ENCODE assay signal across 18 cellular contexts in genomic region chr2:64938607-64939285, GRCh38. TPM values are rescaled to one million over a fixed set of nuclear protein-coding genes. Genes with fewer than 3 reads are reported as not detected.
A peak's percentile ranks its signal among the peaks of the same experiment; 100 is the strongest.
DNase-seq lines count a peak whose midpoint lies in the region; ATAC-seq and TF ChIP-seq lines count a peak whose summit lies in the region.
"Had no signal": no experiment of that assay in that cellular context is flagged by ENCODE, and none has a peak within 500 bp of the region (broad histone marks: within the 10 kb centered on the region; RNA-seq: fewer than 3 reads in every experiment).

No MANE protein-coding gene starts in this region.

- DNase-seq in DMS79 treated with DMSO at 0.1 percent for 48 hours (lab: John Stamatoyannopoulos, UW) (peak; percentile 33), RPMI8226 (peak; percentile 32), osteoblast (ENCODE audit: insufficient read length, low spot score, missing footprints) (peak; percentile 32), medulla oblongata (ENCODE audit: extremely low spot score) (no peak), right cardiac atrium (no peak), PC-3 (no peak), cerebellar nuclear complex (lab: John Stamatoyannopoulos, UW) (no peak)
- DNase-seq: activated CD4-positive, alpha-beta T cell treated with anti-CD3 and anti-CD28 coated beads for 36 hours; activated effector memory CD4-positive, alpha-beta T cell treated with anti-CD3 and anti-CD28 coated beads, Interleukin-2, amount 50 U/mL, for 16 hours; amniotic stem cell; COR-L47; effector CD4-positive, alpha-beta T cell; esophagus squamous epithelium; GM23248; MG63; ovary had no signal

- no peak overlapping the region for H2AFZ ChIP-seq in osteoblast (ENCODE audit: low read length)
- H2AFZ ChIP-seq in PC-3 (ENCODE audit: low read length) = no peak overlapping the region
- H2AFZ ChIP-seq: GM23248 had no signal

- ATAC-seq in right cardiac atrium = no peak
- no peak for ATAC-seq in PC-3
- ATAC-seq: activated CD4-positive, alpha-beta T cell treated with anti-CD3 and anti-CD28 coated beads for 36 hours had no signal

- H3K27ac ChIP-seq in osteoblast (ENCODE audit: low read depth, low read length) (no peak overlapping the region), right cardiac atrium (ENCODE audit: low read length) (no peak overlapping the region), PC-3 (ENCODE audit: low read length) (no peak overlapping the region)
- H3K27ac ChIP-seq: GM23248, left ventricle myocardium inferior, ovary had no signal

- H3K36me3 ChIP-seq in osteoblast (ENCODE audit: insufficient read depth, low read length) (no peaks in the 10 kb centered on the region), PC-3 (ENCODE audit: low read depth, low read length) (no peaks in the 10 kb centered on the region)
- H3K36me3 ChIP-seq: esophagus squamous epithelium, left ventricle myocardium inferior, MG63, ovary had no signal

- TF ChIP-seq POLR2A in GM18951 (IDR thresholded peaks at IDR 0.05; ENCODE audit: extremely low read depth, insufficient read depth, insufficient read length) = peak; percentile 4

- no peaks in the 10 kb centered on the region for H3F3A ChIP-seq in PC-3 (ENCODE audit: low read length, unreplicated experiment)

- TF ChIP-seq CTCF in osteoblast (IDR thresholded peaks at IDR 0.05; ENCODE audit: extremely low read depth, low read depth, low read length) (no peak), PC-3 (conservative IDR thresholded peaks at IDR 0.05; ENCODE audit: low read depth, low read length) (no peak)

- H3K9me2 ChIP-seq in PC-3 (replicated peaks; ENCODE audit: low read length) = no peaks in the 10 kb centered on the region

- H3K4me1 ChIP-seq in osteoblast (ENCODE audit: insufficient read depth, low read length) (peaks cover 3% of the 10 kb centered on the region), right cardiac atrium (ENCODE audit: control insufficient read depth, insufficient read depth, low read length) (no peaks in the 10 kb centered on the region), PC-3 (ENCODE audit: insufficient read depth, low read length) (0 out of 2 replicates have a peak, but pooled peaks cover 1% of the 10 kb centered on the region)

- POLR2A ChIA-PET in PC-3 (lab: Charles Lee; ENCODE audit: unreplicated experiment) = no interaction called here

- H3K9ac ChIP-seq in PC-3 (ENCODE audit: low read length) = no peak overlapping the region
- H3K9ac ChIP-seq: GM23248 had no signal

- H3K79me2 ChIP-seq in osteoblast (ENCODE audit: insufficient read depth, low read length) (no peaks in the 10 kb centered on the region), PC-3 (ENCODE audit: low read length) (no peaks in the 10 kb centered on the region)

- no peaks in the 10 kb centered on the region for H3K9me3 ChIP-seq in osteoblast (ENCODE audit: low read depth, low read length)
- H3K9me3 ChIP-seq in right cardiac atrium (ENCODE audit: control insufficient read depth, low read length) = no peaks in the 10 kb centered on the region
- H3K9me3 ChIP-seq in PC-3 (ENCODE audit: low read length) = no peaks in the 10 kb centered on the region
- H3K9me3 ChIP-seq: esophagus squamous epithelium, left ventricle myocardium inferior, MG63, ovary had no signal

- no TSS peak for BruUV-seq in PC-3 (replicated peaks; lab: Mats Ljungman, UMichigan)

- in situ Hi-C loops in GM18951 (cut with MboI; ENCODE audit: low sequenced_read_pairs, unreplicated experiment) = no loop called here

- H4K20me1 ChIP-seq in osteoblast (ENCODE audit: insufficient read depth, low read length) = no peaks in the 10 kb centered on the region
- no peaks in the 10 kb centered on the region for H4K20me1 ChIP-seq in PC-3 (ENCODE audit: low read length)

- H3K27me3 ChIP-seq in osteoblast (ENCODE audit: insufficient read depth, low read length) (peaks cover 17% of the 10 kb centered on the region), right cardiac atrium (ENCODE audit: control insufficient read depth, insufficient read depth) (no peaks in the 10 kb centered on the region), PC-3 (ENCODE audit: low read length) (no peaks in the 10 kb centered on the region)
- H3K27me3 ChIP-seq: MG63, ovary had no signal

- peak overlapping the region; percentile 80 for H3K4me2 ChIP-seq in osteoblast (ENCODE audit: insufficient read depth, low read length)
- no peak overlapping the region for H3K4me2 ChIP-seq in PC-3 (ENCODE audit: low read length)

- no peak overlapping the region for H3K4me3 ChIP-seq in osteoblast (ENCODE audit: insufficient read depth, low read length)
- no peak overlapping the region for H3K4me3 ChIP-seq in right cardiac atrium (ENCODE audit: low read length)
- H3K4me3 ChIP-seq in PC-3 (ENCODE audit: low read length) = no peak overlapping the region
- H3K4me3 ChIP-seq: GM23248, left ventricle myocardium inferior, MG63, ovary had no signal

- CTCF ChIA-PET in PC-3 (lab: Charles Lee) = no interaction called here

- WGBS in right cardiac atrium = 70% methylated on average over 7 of the region's 7 CpGs

- intact Hi-C loops in right cardiac atrium (cut with DNase I) (no loop called here), PC-3 (cut with micrococcal nuclease) (no loop called here)

RNA-seq across cellular contexts. Expression of gene SLC1A4, which starts 50.5 kb away (rescaled TPM):
- total RNA-seq in osteoblast (47.7 and 49.2 TPM in 2 replicates), right cardiac atrium (1 to 10 TPM; 3.6 to 5.6 (median 4.3) TPM), PC-3 (2014; rRNA removed) (8.2 and 9.1 TPM in 2 replicates)
- polyA plus RNA-seq in right cardiac atrium = 1.2 TPM

Comparison
In these comparisons a context has a peak if more than half of its experiments do, and no peak if none do; other contexts are left out.
1. DNase-seq: peak in DMS79 treated with DMSO at 0.1 percent for 48 hours (single experiment), RPMI8226 (single experiment) and osteoblast (single experiment); none in medulla oblongata (single experiment), right cardiac atrium (0 of 3), PC-3 (single experiment) and cerebellar nuclear complex (0 of 2).